Comparison of ENCODE assay signal across 13 cellular contexts in the genomic region with DNA sequence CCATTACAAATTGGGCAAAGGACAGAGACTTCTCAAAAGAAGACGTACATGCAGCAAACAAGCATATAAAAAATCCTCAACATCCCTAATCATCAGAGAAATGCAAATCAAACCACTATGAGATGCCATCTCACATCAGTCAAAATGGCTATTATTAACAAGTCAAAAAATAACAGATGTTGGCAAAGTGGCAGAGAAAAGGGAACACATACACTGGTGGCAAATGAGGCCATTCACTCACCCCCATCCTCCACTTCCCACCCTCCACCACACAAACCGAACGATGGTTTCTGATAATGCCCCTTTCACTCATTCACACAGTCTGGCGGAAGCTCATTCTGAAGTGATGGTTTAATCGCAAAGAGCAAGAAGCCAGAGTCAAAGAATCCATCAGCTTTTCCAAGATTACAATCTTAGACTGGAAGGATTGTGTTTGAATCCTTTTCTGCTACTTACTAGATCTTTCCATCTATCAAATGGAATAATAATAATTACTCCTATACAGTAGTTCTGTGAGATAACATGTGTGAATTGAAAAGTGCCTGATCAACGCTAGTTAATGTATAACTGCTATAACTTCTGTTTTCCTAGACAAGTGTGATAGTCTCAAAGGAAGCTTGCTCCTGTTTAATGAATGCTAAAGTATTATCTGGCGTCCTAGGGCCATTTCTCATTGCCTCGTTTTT. TPM values are rescaled to one million over a fixed set of nuclear protein-coding genes. Genes with fewer than 3 reads are reported as not detected.
DNase-seq lines count a peak whose midpoint lies in the region; ATAC-seq, FAIRE-seq and TF ChIP-seq lines count a peak whose summit lies in the region.
"Had no signal": no experiment of that assay in that cellular context is flagged by ENCODE, and none has a peak within 500 bp of the region (broad histone marks: within the 10 kb centered on the region; RNA-seq: fewer than 3 reads in every experiment).

No MANE protein-coding gene starts in this region.

- peak overlapping the region; percentile 91 for H3K4me2 ChIP-seq in OCI-LY3 (ENCODE audit: low read length)

- ATAC-seq in HG02610 (IDR thresholded peaks at IDR 0.05; ENCODE audit: unreplicated experiment), result peak; percentile 29
- ATAC-seq: Panc1 had no signal

- H3K9me3 ChIP-seq in OCI-LY3 (ENCODE audit: insufficient read depth, low read length) (no peaks in the 10 kb centered on the region), small intestine (ENCODE audit: control insufficient read depth, low read depth) (no peaks in the 10 kb centered on the region), transverse colon (no peaks in the 10 kb centered on the region)
- H3K9me3 ChIP-seq: MG63, suprapubic skin had no signal

- peaks cover 53% of the 10 kb centered on the region for H3K4me1 ChIP-seq in OCI-LY3 (ENCODE audit: low read length)
- H3K4me1 ChIP-seq in small intestine (ENCODE audit: control insufficient read depth in 2 of 2, insufficient read depth in 1 of 2, low read depth in 1 of 2, low read length in 1 of 2), result peaks cover 5 to 8% of the 10 kb centered on the region in 2 donors
- peaks cover 0 to 12% (median 3%) of the 10 kb centered on the region in 4 donors for H3K4me1 ChIP-seq in transverse colon

- H3K27me3 ChIP-seq in OCI-LY3 (ENCODE audit: low read depth, low read length), result peaks cover 82% of the 10 kb centered on the region
- no peaks in the 10 kb centered on the region for H3K27me3 ChIP-seq in small intestine (ENCODE audit: control insufficient read depth in 2 of 2, insufficient read depth in 2 of 2, low read length in 2 of 2)
- no peaks in the 10 kb centered on the region for H3K27me3 ChIP-seq in transverse colon
- H3K27me3 ChIP-seq: MG63, suprapubic skin had no signal

- DNase-seq in DMS53 (lab: John Stamatoyannopoulos, UW) (peak; percentile 11), DMS53 treated with DMSO at 0.1 percent for 48 hours (lab: John Stamatoyannopoulos, UW; ENCODE audit: unreplicated experiment) (no peak), small intestine (peak; percentile 67), transverse colon (no peak)
- DNase-seq in activated naive CD4-positive, alpha-beta T cell (lab: John Stamatoyannopoulos, UW), result no peak
- no peak for DNase-seq in effector CD8-positive, alpha-beta T cell (lab: John Stamatoyannopoulos, UW)
- DNase-seq: activated CD4-positive, CD25-positive, alpha-beta regulatory T cell had no signal

- intact Hi-C loops in transverse colon (cut with DNase I; ENCODE audit: low total_unique reads), result no loop called here

- no peak for TF ChIP-seq CTCF in OCI-LY3 (IDR thresholded peaks at IDR 0.05; ENCODE audit: low read depth, low read length)
- TF ChIP-seq CTCF in transverse colon (IDR thresholded peaks at IDR 0.05), result no peak

- no peak for FAIRE-seq in small intestine (lab: Jason Lieb, UNC)

- no peaks in the 10 kb centered on the region for H3K36me3 ChIP-seq in OCI-LY3 (replicated peaks; ENCODE audit: low read depth, low read length)
- H3K36me3 ChIP-seq in small intestine (ENCODE audit: control insufficient read depth in 2 of 2, insufficient read depth in 2 of 2, low read length in 2 of 2), result no peaks in the 10 kb centered on the region
- H3K36me3 ChIP-seq in transverse colon, result no peaks in the 10 kb centered on the region
- H3K36me3 ChIP-seq: MG63, suprapubic skin had no signal

- 44 to 50% (median 45%) methylated on average over 8 of the region's 8 CpGs for WGBS in small intestine, 3 donors
- 57 to 62% methylated on average over 4 to 8 of the region's 8 CpGs for WGBS in transverse colon (ENCODE audit: low coverage in 1 of 2), 2 donors

- 0 out of 2 replicates have a peak, but pooled peaks cover 3% of the 10 kb centered on the region for H4K20me1 ChIP-seq in OCI-LY3 (ENCODE audit: insufficient read depth, low read length)

- no peaks in the 10 kb centered on the region for H3K79me2 ChIP-seq in OCI-LY3 (ENCODE audit: low read length)

- H3K4me3 ChIP-seq in OCI-LY3 (ENCODE audit: low read length) (peak overlapping the region; percentile 64), small intestine (ENCODE audit: low read depth in 1 of 2, low read length in 2 of 2) (no peak overlapping the region), transverse colon (no peak overlapping the region)
- H3K4me3 ChIP-seq: MG63, suprapubic skin had no signal

- TF ChIP-seq EP300 in transverse colon (IDR thresholded peaks at IDR 0.05; ENCODE audit: low read depth), result no peak

- no peak overlapping the region for H2AFZ ChIP-seq in OCI-LY3 (ENCODE audit: low read depth, low read length)

- TF ChIP-seq POLR2A in transverse colon (IDR thresholded peaks at IDR 0.05), result no peak

- 0 out of 2 replicates have a peak overlapping the region, but pooled peaks have one; percentile 16 for H3K9ac ChIP-seq in OCI-LY3 (ENCODE audit: low read length)

- H3K27ac ChIP-seq in OCI-LY3 (ENCODE audit: low read length), result peak overlapping the region; percentile 11; the same call in 1 of the 2 replicates
- peak overlapping the region in 1 of 2 donors; percentile 5 for H3K27ac ChIP-seq in small intestine (ENCODE audit: low read depth in 1 of 2, low read length in 1 of 2)
- H3K27ac ChIP-seq in transverse colon, result no peak overlapping the region
- H3K27ac ChIP-seq: 22Rv1, suprapubic skin had no signal

- in situ Hi-C loops in transverse colon (cut with MboI; ENCODE audit: low pct_ligation_motif_present in 1 of 4, low pct_unique_long_range_greater_than_20kb in 1 of 4, low sequenced_read_pairs in 3 of 4), result no loop called here

RNA-seq across cellular contexts. Expression of gene CD28, which starts 16.9 kb away (rescaled TPM):
- polyA plus RNA-seq in small intestine, result under 1 TPM; under 0.01 to 0.31 (median 0.22) TPM
- 1 to 10 TPM in 2 of 4 donors, under 1 TPM in 1, not detected in 1; 0.68 to 2.4 (median 1.5) TPM for total RNA-seq in transverse colon

Comparison
In these comparisons a context has a peak if more than half of its experiments do, and no peak if none do; other contexts are left out.
1. DNase-seq: peak in DMS53 (single experiment) and small intestine (single experiment); none in DMS53 treated with DMSO at 0.1 percent for 48 hours (single experiment), activated naive CD4-positive, alpha-beta T cell (0 of 4), effector CD8-positive, alpha-beta T cell (single experiment) and transverse colon (single experiment).